In the genomic region with DNA sequence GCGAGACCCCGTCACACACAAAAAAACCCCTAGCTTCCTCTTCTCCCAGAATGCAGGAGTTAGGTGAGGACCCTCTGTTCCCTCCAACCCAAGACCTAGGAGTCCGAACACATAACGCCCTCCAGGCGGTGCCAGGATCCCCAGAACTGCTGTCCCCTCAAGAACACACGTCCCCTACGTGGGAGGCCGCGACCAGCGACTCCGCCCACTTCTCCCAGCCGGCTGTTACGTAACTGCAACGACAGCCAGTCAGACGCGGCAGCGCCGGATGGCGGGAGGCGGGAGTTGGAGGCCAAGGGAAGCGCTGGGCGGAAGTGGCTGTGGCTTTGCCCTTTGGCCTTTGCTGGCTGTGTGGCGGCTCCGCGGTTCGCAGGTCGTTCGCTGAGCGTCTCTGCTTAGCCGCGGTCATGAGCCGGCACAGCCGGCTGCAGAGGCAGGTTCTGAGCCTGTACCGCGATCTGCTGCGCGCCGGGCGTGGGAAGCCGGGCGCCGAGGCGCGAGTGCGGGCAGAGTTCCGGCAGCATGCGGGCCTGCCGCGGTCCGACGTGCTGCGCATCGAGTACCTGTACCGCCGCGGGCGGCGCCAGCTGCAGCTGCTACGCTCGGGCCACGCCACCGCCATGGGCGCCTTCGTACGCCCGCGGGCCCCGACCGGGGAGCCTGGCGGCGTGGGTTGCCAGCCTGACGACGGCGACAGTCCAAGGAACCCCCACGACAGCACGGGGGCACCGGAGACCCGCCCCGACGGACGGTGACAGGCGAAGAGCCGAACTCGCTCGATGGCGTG, we compare ENCODE assay signal across 1 cellular context.
A peak's percentile ranks its signal among the peaks of the same experiment; 100 is the strongest.
TF ChIP-seq lines count a peak whose summit lies in the region.

A gene with protein sequence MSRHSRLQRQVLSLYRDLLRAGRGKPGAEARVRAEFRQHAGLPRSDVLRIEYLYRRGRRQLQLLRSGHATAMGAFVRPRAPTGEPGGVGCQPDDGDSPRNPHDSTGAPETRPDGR (plus strand): TSS at position 321 of the 787 bp plus-strand sequence. CDS start 87 bp downstream, at position 408.

TF ChIP-seq in HepG2, 621 proteins besides CTCF, POLR2A, EP300 and RAD21 (continued from another document and continues in another):
- TF ChIP-seq, protein P1, sequence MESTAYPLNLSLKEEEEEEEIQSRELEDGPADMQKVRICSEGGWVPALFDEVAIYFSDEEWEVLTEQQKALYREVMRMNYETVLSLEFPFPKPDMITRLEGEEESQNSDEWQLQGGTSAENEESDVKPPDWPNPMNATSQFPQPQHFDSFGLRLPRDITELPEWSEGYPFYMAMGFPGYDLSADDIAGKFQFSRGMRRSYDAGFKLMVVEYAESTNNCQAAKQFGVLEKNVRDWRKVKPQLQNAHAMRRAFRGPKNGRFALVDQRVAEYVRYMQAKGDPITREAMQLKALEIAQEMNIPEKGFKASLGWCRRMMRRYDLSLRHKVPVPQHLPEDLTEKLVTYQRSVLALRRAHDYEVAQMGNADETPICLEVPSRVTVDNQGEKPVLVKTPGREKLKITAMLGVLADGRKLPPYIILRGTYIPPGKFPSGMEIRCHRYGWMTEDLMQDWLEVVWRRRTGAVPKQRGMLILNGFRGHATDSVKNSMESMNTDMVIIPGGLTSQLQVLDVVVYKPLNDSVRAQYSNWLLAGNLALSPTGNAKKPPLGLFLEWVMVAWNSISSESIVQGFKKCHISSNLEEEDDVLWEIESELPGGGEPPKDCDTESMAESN (CRISPR knock-in tag; conservative IDR thresholded peaks at IDR 0.05): peak; percentile 71
- TF ChIP-seq CEBPG (CRISPR knock-in tag; IDR thresholded peaks at IDR 0.05) (peak; percentile 97), HOXA9 (CRISPR knock-in tag; IDR thresholded peaks at IDR 0.05; ENCODE audit: borderline replicate concordance) (no peak; the same call in 1 of the 2 replicates), ZNF143 (CRISPR knock-in tag; IDR thresholded peaks at IDR 0.05) (peak; percentile 34; the same call in 1 of the 2 replicates), MIER3 (CRISPR knock-in tag; IDR thresholded peaks at IDR 0.05; ENCODE audit: borderline replicate concordance) (peak; percentile 76; the same call in 1 of the 2 replicates), XRCC5 (optimal IDR thresholded peaks at IDR 0.05; ENCODE audit: low read length) (peak; percentile 56), NR2C2 (CRISPR knock-in tag; IDR thresholded peaks at IDR 0.05; ENCODE audit: borderline replicate concordance) (peak; percentile 98), THAP11 (CRISPR knock-in tag; IDR thresholded peaks at IDR 0.05) (peak; percentile 90), ZNF430 (CRISPR knock-in tag; IDR thresholded peaks at IDR 0.05) (peak; percentile 86; the same call in 1 of the 2 replicates), NR2F2 (IDR thresholded peaks at IDR 0.05; ENCODE audit: borderline replicate concordance, low read depth) (0 out of 2 replicates have a peak, but pooled peaks have one; percentile 49), NFIB (CRISPR knock-in tag; IDR thresholded peaks at IDR 0.05; ENCODE audit: borderline replicate concordance) (no peak), POLR2G (IDR thresholded peaks at IDR 0.05; ENCODE audit: low read depth, low read length) (peak; percentile 95), ZBTB1 (CRISPR knock-in tag; IDR thresholded peaks at IDR 0.05; ENCODE audit: borderline replicate concordance) (no peak), ZNF766 (CRISPR knock-in tag; IDR thresholded peaks at IDR 0.05; ENCODE audit: borderline replicate concordance) (peak; percentile 56; the same call in 1 of the 2 replicates), U2AF1 (optimal IDR thresholded peaks at IDR 0.05; ENCODE audit: low read depth, low read length) (peak; percentile 82), ZFP36 (IDR thresholded peaks at IDR 0.05; ENCODE audit: borderline replicate concordance, low read depth, low read length, partially characterized antibody) (no peak), ZNF329 (CRISPR knock-in tag; IDR thresholded peaks at IDR 0.05; ENCODE audit: low read depth) (peak; percentile 30; the same call in 1 of the 2 replicates), BRD4 (CRISPR knock-in tag; IDR thresholded peaks at IDR 0.05) (no peak; the same call in 1 of the 2 replicates), NBN (conservative IDR thresholded peaks at IDR 0.05) (no peak), SALL1 (CRISPR knock-in tag; IDR thresholded peaks at IDR 0.05) (peak; percentile 74), SNAPC2 (CRISPR knock-in tag; IDR thresholded peaks at IDR 0.05) (no peak), ZNF562 (CRISPR knock-in tag; IDR thresholded peaks at IDR 0.05; ENCODE audit: borderline replicate concordance) (0 out of 2 replicates have a peak, but pooled peaks have one; percentile 59), ZKSCAN1 (IDR thresholded peaks at IDR 0.05; ENCODE audit: low read length) (0 out of 2 replicates have a peak, but pooled peaks have one; percentile 9), MXI1 (IDR thresholded peaks at IDR 0.05; ENCODE audit: borderline replicate concordance, low read depth, low read length) (peak; percentile 79; the same call in 2 of the 3 replicates), POLR2AphosphoS5 (IDR thresholded peaks at IDR 0.05; ENCODE audit: low read depth, low read length) (peak; percentile 92), ZNF709 (CRISPR knock-in tag; IDR thresholded peaks at IDR 0.05) (peak; percentile 94), NFKBIZ (CRISPR knock-in tag; IDR thresholded peaks at IDR 0.05) (peak; percentile 46; the same call in 1 of the 2 replicates), ZNF530 (CRISPR knock-in tag; IDR thresholded peaks at IDR 0.05; ENCODE audit: low read depth) (no peak), MLLT10 (CRISPR knock-in tag; IDR thresholded peaks at IDR 0.05) (no peak), NFATC3 (CRISPR knock-in tag; IDR thresholded peaks at IDR 0.05) (0 out of 2 replicates have a peak, but pooled peaks have one; percentile 8), NFYC (CRISPR knock-in tag; IDR thresholded peaks at IDR 0.05) (peak; percentile 90), ZNF549 (CRISPR knock-in tag; IDR thresholded peaks at IDR 0.05) (no peak)
- TF ChIP-seq, protein P2, sequence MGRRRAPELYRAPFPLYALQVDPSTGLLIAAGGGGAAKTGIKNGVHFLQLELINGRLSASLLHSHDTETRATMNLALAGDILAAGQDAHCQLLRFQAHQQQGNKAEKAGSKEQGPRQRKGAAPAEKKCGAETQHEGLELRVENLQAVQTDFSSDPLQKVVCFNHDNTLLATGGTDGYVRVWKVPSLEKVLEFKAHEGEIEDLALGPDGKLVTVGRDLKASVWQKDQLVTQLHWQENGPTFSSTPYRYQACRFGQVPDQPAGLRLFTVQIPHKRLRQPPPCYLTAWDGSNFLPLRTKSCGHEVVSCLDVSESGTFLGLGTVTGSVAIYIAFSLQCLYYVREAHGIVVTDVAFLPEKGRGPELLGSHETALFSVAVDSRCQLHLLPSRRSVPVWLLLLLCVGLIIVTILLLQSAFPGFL (CRISPR knock-in tag; IDR thresholded peaks at IDR 0.05): no peak
- TF ChIP-seq, protein P3, sequence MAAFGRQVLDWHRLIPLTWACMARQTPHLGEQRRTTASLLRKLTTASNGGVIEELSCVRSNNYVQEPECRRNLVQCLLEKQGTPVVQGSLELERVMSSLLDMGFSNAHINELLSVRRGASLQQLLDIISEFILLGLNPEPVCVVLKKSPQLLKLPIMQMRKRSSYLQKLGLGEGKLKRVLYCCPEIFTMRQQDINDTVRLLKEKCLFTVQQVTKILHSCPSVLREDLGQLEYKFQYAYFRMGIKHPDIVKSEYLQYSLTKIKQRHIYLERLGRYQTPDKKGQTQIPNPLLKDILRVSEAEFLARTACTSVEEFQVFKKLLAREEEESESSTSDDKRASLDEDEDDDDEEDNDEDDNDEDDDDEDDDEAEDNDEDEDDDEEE (CRISPR knock-in tag; IDR thresholded peaks at IDR 0.05): peak; percentile 89
- TF ChIP-seq, protein P4, sequence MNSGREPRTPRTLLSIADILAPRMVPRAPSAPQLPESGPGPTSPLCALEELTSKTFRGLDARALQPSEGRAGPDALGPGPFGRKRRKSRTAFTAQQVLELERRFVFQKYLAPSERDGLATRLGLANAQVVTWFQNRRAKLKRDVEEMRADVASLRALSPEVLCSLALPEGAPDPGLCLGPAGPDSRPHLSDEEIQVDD (CRISPR knock-in tag; IDR thresholded peaks at IDR 0.05; ENCODE audit: borderline replicate concordance): no peak
- TF ChIP-seq, protein P5, sequence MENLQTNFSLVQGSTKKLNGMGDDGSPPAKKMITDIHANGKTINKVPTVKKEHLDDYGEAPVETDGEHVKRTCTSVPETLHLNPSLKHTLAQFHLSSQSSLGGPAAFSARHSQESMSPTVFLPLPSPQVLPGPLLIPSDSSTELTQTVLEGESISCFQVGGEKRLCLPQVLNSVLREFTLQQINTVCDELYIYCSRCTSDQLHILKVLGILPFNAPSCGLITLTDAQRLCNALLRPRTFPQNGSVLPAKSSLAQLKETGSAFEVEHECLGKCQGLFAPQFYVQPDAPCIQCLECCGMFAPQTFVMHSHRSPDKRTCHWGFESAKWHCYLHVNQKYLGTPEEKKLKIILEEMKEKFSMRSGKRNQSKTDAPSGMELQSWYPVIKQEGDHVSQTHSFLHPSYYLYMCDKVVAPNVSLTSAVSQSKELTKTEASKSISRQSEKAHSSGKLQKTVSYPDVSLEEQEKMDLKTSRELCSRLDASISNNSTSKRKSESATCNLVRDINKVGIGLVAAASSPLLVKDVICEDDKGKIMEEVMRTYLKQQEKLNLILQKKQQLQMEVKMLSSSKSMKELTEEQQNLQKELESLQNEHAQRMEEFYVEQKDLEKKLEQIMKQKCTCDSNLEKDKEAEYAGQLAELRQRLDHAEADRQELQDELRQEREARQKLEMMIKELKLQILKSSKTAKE (CRISPR knock-in tag; IDR thresholded peaks at IDR 0.05; ENCODE audit: borderline replicate concordance): peak; percentile 65
- TF ChIP-seq, protein P6, sequence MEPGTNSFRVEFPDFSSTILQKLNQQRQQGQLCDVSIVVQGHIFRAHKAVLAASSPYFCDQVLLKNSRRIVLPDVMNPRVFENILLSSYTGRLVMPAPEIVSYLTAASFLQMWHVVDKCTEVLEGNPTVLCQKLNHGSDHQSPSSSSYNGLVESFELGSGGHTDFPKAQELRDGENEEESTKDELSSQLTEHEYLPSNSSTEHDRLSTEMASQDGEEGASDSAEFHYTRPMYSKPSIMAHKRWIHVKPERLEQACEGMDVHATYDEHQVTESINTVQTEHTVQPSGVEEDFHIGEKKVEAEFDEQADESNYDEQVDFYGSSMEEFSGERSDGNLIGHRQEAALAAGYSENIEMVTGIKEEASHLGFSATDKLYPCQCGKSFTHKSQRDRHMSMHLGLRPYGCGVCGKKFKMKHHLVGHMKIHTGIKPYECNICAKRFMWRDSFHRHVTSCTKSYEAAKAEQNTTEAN (CRISPR knock-in tag; conservative IDR thresholded peaks at IDR 0.05): 0 out of 2 replicates have a peak, but pooled peaks have one; percentile 19
- TF ChIP-seq, protein P7, sequence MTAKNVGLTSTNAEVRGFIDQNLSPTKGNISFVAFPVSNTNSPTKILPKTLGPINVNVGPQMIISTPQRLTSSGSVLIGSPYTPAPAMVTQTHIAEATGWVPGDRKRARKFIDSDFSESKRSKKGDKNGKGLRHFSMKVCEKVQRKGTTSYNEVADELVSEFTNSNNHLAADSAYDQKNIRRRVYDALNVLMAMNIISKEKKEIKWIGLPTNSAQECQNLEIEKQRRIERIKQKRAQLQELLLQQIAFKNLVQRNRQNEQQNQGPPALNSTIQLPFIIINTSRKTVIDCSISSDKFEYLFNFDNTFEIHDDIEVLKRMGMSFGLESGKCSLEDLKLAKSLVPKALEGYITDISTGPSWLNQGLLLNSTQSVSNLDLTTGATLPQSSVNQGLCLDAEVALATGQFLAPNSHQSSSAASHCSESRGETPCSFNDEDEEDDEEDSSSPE (CRISPR knock-in tag; IDR thresholded peaks at IDR 0.05): peak; percentile 92
- TF ChIP-seq, protein P8, sequence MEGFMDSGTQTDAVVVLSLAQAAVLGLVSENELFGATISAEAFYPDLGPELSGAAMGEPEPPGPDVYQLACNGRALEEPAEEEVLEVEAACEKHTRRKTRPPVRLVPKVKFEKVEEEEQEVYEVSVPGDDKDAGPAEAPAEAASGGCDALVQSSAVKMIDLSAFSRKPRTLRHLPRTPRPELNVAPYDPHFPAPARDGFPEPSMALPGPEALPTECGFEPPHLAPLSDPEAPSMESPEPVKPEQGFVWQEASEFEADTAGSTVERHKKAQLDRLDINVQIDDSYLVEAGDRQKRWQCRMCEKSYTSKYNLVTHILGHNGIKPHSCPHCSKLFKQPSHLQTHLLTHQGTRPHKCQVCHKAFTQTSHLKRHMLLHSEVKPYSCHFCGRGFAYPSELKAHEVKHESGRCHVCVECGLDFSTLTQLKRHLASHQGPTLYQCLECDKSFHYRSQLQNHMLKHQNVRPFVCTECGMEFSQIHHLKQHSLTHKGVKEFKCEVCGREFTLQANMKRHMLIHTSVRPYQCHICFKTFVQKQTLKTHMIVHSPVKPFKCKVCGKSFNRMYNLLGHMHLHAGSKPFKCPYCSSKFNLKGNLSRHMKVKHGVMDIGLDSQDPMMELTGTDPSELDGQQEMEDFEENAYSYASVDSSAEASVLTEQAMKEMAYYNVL (CRISPR knock-in tag; IDR thresholded peaks at IDR 0.05; ENCODE audit: borderline replicate concordance): no peak; the same call in 1 of the 2 replicates
- TF ChIP-seq, protein P9, sequence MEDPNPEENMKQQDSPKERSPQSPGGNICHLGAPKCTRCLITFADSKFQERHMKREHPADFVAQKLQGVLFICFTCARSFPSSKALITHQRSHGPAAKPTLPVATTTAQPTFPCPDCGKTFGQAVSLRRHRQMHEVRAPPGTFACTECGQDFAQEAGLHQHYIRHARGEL (CRISPR knock-in tag; IDR thresholded peaks at IDR 0.05): peak; percentile 31; the same call in 1 of the 2 replicates
- TF ChIP-seq, protein P10, sequence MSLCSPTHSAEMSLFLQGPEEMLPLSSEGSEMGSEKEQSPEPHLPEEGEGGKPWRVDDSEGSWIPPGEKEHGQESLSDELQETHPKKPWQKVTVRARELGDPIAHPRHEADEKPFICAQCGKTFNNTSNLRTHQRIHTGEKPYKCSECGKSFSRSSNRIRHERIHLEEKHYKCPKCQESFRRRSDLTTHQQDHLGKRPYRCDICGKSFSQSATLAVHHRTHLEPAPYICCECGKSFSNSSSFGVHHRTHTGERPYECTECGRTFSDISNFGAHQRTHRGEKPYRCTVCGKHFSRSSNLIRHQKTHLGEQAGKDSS (CRISPR knock-in tag; IDR thresholded peaks at IDR 0.05; ENCODE audit: borderline replicate concordance, low read depth): peak; percentile 10; the same call in 1 of the 2 replicates
- TF ChIP-seq, protein P11, sequence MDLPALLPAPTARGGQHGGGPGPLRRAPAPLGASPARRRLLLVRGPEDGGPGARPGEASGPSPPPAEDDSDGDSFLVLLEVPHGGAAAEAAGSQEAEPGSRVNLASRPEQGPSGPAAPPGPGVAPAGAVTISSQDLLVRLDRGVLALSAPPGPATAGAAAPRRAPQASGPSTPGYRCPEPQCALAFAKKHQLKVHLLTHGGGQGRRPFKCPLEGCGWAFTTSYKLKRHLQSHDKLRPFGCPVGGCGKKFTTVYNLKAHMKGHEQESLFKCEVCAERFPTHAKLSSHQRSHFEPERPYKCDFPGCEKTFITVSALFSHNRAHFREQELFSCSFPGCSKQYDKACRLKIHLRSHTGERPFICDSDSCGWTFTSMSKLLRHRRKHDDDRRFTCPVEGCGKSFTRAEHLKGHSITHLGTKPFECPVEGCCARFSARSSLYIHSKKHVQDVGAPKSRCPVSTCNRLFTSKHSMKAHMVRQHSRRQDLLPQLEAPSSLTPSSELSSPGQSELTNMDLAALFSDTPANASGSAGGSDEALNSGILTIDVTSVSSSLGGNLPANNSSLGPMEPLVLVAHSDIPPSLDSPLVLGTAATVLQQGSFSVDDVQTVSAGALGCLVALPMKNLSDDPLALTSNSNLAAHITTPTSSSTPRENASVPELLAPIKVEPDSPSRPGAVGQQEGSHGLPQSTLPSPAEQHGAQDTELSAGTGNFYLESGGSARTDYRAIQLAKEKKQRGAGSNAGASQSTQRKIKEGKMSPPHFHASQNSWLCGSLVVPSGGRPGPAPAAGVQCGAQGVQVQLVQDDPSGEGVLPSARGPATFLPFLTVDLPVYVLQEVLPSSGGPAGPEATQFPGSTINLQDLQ (CRISPR knock-in tag; IDR thresholded peaks at IDR 0.05): peak; percentile 50; the same call in 1 of the 2 replicates
